37 cellular contexts compared by ENCODE assay signal in the genomic region with DNA sequence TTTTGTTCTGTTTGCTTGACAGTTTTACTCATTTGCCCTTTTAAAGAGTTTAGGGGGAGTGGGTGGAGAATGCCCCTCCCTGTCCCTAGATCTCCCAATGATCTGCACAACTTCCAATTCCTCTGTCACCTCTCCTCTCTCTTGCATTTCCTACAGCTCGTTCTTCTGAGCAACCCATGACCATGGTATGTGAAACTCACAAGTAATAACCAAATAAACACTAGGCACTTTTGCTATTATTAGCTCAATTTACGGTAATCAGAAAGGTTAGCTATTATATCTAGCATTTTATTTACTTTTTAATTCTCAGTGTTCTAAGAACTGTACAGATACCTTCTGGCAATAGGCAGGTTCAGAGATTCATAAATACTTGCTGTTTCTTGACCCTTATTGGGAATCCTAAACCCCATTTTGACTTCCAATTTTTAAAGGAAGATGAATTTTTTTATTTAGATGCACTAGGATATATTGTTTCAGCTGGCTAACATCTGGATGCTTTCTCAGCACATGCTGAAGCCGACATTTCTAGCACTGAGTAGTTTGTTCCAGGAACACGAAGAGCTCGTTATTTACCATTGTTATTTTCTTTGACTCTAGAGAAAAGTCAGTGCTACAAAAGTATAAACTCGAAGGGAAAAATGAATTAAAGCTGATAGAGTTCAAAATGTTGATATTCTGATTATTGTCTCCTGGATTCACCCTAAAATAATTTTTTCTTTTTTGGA.
"Had no signal": no experiment of that assay in that cellular context is flagged by ENCODE, and none has a peak within 500 bp of the region (broad histone marks: within the 10 kb centered on the region; RNA-seq: fewer than 3 reads in every experiment).

No MANE protein-coding gene starts in this region.

- H2AFZ ChIP-seq: PC-9 had no signal

- H3K36me3 Mint-ChIP-seq: activated CD8-positive, alpha-beta memory T cell treated with anti-CD3 and anti-CD28 coated beads, Interleukin-2, amount 10 ng/mL, durations not matched to agents 7 days and 5 days; activated naive CD4-positive, alpha-beta T cell treated with anti-CD3 and anti-CD28 coated beads, Interleukin-2, amount 10 ng/mL, durations not matched to agents 7 days and 5 days; activated naive CD8-positive, alpha-beta T cell had no signal

- FAIRE-seq: RCC 7860 had no signal

- H3K27ac Mint-ChIP-seq: activated CD4-positive, alpha-beta memory T cell treated with anti-CD3 and anti-CD28 coated beads, Interleukin-2, amount 10 ng/mL, durations not matched to agents 7 days and 5 days; activated CD8-positive, alpha-beta memory T cell treated with anti-CD3 and anti-CD28 coated beads, Interleukin-2, amount 10 ng/mL, durations not matched to agents 7 days and 5 days; activated naive CD4-positive, alpha-beta T cell treated with anti-CD3 and anti-CD28 coated beads, Interleukin-2, amount 10 ng/mL, durations not matched to agents 7 days and 5 days; activated naive CD8-positive, alpha-beta T cell; activated naive CD8-positive, alpha-beta T cell treated with anti-CD3 and anti-CD28 coated beads, Interleukin-2, amount 50 U/mL, for 24 hours had no signal

- H3K4me3 ChIP-seq: PC-9 had no signal

- H3K4me3 Mint-ChIP-seq: activated CD4-positive, alpha-beta memory T cell treated with anti-CD3 and anti-CD28 coated beads, Interleukin-2, amount 10 ng/mL, durations not matched to agents 7 days and 5 days; activated CD8-positive, alpha-beta memory T cell treated with anti-CD3 and anti-CD28 coated beads, Interleukin-2, amount 10 ng/mL, durations not matched to agents 7 days and 5 days; activated naive CD4-positive, alpha-beta T cell treated with anti-CD3 and anti-CD28 coated beads, Interleukin-2, amount 10 ng/mL, durations not matched to agents 7 days and 5 days; activated naive CD8-positive, alpha-beta T cell; activated naive CD8-positive, alpha-beta T cell treated with anti-CD3 and anti-CD28 coated beads, Interleukin-2, amount 50 U/mL, for 24 hours had no signal

- ATAC-seq: activated CD8-positive, alpha-beta memory T cell treated with anti-CD3 and anti-CD28 coated beads, Interleukin-2, amount 10 ng/mL, durations not matched to agents 7 days and 5 days; activated naive CD8-positive, alpha-beta T cell treated with anti-CD3 and anti-CD28 coated beads, Interleukin-2, amount 50 U/mL, for 24 hours; Right ventricle myocardium inferior had no signal

- H3K9me3 Mint-ChIP-seq: activated naive CD4-positive, alpha-beta T cell treated with anti-CD3 and anti-CD28 coated beads, Interleukin-2, amount 10 ng/mL, durations not matched to agents 7 days and 5 days; activated naive CD8-positive, alpha-beta T cell treated with anti-CD3 and anti-CD28 coated beads, Interleukin-2, amount 50 U/mL, for 24 hours had no signal

- DNase-seq: activated CD4-positive, alpha-beta memory T cell treated with anti-CD3 and anti-CD28 coated beads, Interleukin-2, amount 10 ng/mL, durations not matched to agents 7 days and 5 days; activated CD4-positive, alpha-beta T cell treated with anti-CD3 and anti-CD28 coated beads for 1 hour; activated CD4-positive, alpha-beta T cell treated with anti-CD3 and anti-CD28 coated beads for 48 hours; activated CD4-positive, CD25-positive, alpha-beta regulatory T cell; activated CD8-positive, alpha-beta memory T cell treated with anti-CD3 and anti-CD28 coated beads for 24 hours; activated CD8-positive, alpha-beta memory T cell treated with anti-CD3 and anti-CD28 coated beads, Interleukin-2, amount 10 ng/mL, durations not matched to agents 7 days and 5 days; activated CD8-positive, alpha-beta memory T cell treated with anti-CD3 and anti-CD28 coated beads, Interleukin-2, amount 50 U/mL, for 48 hours; activated effector memory CD4-positive, alpha-beta T cell treated with Interleukin-2 at 50 U/mL for 16 hours; activated naive CD4-positive, alpha-beta T cell treated with anti-CD3 and anti-CD28 coated beads, Interleukin-2, amount 10 ng/mL, durations not matched to agents 7 days and 5 days; activated naive CD8-positive, alpha-beta T cell treated with anti-CD3 and anti-CD28 coated beads, Interleukin-2, amount 50 U/mL, for 24 hours; activated T-cell treated with anti-CD3 and anti-CD28 coated beads, Interleukin-2, amount 50 U/mL, for 48 hours; anterior cingulate cortex; brain microvascular endothelial cell; central memory CD4-positive, alpha-beta T cell; MM.1S; MV-4-11; NCI-H1092; NCI-H146; NCI-H187; NCI-H2029 treated with DMSO at 0.1 percent for 48 hours; NCI-H2107; NCI-H2171; NCI-H510A; NCI-H526; NCI-H748 treated with DMSO at 0.1 percent for 48 hours; NK-92 treated with Interleukin-12 subunit alpha and Interleukin-12 subunit beta, amount 100 ng/mL, for 24 hours; PC-9; SIG-M5; SW 1271; T-helper 1 cell; T1000; WERI-Rb-1 had no signal

- H3K9ac ChIP-seq: KMS-11 had no signal

- H3K27me3 ChIP-seq: brain microvascular endothelial cell had no signal

- H3K4me1 Mint-ChIP-seq: activated CD4-positive, alpha-beta memory T cell treated with anti-CD3 and anti-CD28 coated beads, Interleukin-2, amount 10 ng/mL, durations not matched to agents 7 days and 5 days; activated CD8-positive, alpha-beta memory T cell treated with anti-CD3 and anti-CD28 coated beads, Interleukin-2, amount 10 ng/mL, durations not matched to agents 7 days and 5 days; activated naive CD4-positive, alpha-beta T cell treated with anti-CD3 and anti-CD28 coated beads, Interleukin-2, amount 10 ng/mL, durations not matched to agents 7 days and 5 days; activated naive CD8-positive, alpha-beta T cell treated with anti-CD3 and anti-CD28 coated beads, Interleukin-2, amount 50 U/mL, for 24 hours had no signal

- H3K27me3 Mint-ChIP-seq: activated CD4-positive, alpha-beta memory T cell treated with anti-CD3 and anti-CD28 coated beads, Interleukin-2, amount 10 ng/mL, durations not matched to agents 7 days and 5 days; activated CD8-positive, alpha-beta memory T cell treated with anti-CD3 and anti-CD28 coated beads, Interleukin-2, amount 10 ng/mL, durations not matched to agents 7 days and 5 days; activated naive CD4-positive, alpha-beta T cell treated with anti-CD3 and anti-CD28 coated beads, Interleukin-2, amount 10 ng/mL, durations not matched to agents 7 days and 5 days had no signal

- H3K36me3 ChIP-seq: brain microvascular endothelial cell, WERI-Rb-1 had no signal

- H3K27ac ChIP-seq: brain microvascular endothelial cell, KMS-11, PC-9, RWPE1, WERI-Rb-1 had no signal

- H3K4me2 ChIP-seq: KMS-11, PC-9 had no signal
